ENCODE assay signal across 3 cellular contexts in genomic region chr17:36747861-36748260, GRCh38.
"Had no signal": no experiment of that assay in that cellular context is flagged by ENCODE, and none has a peak within 500 bp of the region (broad histone marks: within the 10 kb centered on the region; RNA-seq: fewer than 3 reads in every experiment).

No MANE protein-coding gene starts in this region.

- H3K4me3 ChIP-seq: GM12878 had no signal

- DNase-seq: GDM1, GF-D8 had no signal
